In genomic region chr12:116880213-116880816, GRCh38 we compare ENCODE assay signal across 8 cellular contexts. TPM values are rescaled to one million over a fixed set of nuclear protein-coding genes. Genes with fewer than 3 reads are reported as not detected.
A peak's percentile ranks its signal among the peaks of the same experiment; 100 is the strongest.
DNase-seq lines count a peak whose midpoint lies in the region; ATAC-seq and TF ChIP-seq lines count a peak whose summit lies in the region.

No MANE protein-coding gene starts in this region.

- in situ Hi-C loops in IMR-90 (cut with MboI; ENCODE audit: low sequenced_read_pairs): no loop called here

- no peaks in the 10 kb centered on the region for H3K36me3 ChIP-seq in DND-41 (ENCODE audit: insufficient read depth, low read length)
- no peaks in the 10 kb centered on the region for H3K36me3 ChIP-seq in IMR-90 (ENCODE audit: control insufficient read depth, insufficient read depth, low read length)

- no peak overlapping the region for H3K14ac ChIP-seq in IMR-90 (replicated peaks; ENCODE audit: low read depth, low read length)

- no TSS peak for BruUV-seq in IMR-90 (replicated peaks; lab: Mats Ljungman, UMichigan)

- H3K79me1 ChIP-seq in IMR-90 (ENCODE audit: low read depth in 1 of 2, low read length in 2 of 2): no peaks in the 10 kb centered on the region

- H3K27ac ChIP-seq in DND-41 (ENCODE audit: low read length) (no peak overlapping the region), IMR-90 (ENCODE audit: insufficient read depth, low read length) (no peak overlapping the region), substantia nigra (ENCODE audit: low read depth, low read length, poor library complexity, severe bottlenecking) (no peak overlapping the region)

- H3K18ac ChIP-seq in IMR-90 (ENCODE audit: low read depth, low read length): no peak overlapping the region

- H3K27me3 ChIP-seq in DND-41 (ENCODE audit: insufficient read depth, low read length, poor library complexity) (peaks cover 49% of the 10 kb centered on the region), IMR-90 (ENCODE audit: control insufficient read depth, insufficient read depth, low read length) (peaks cover 80% of the 10 kb centered on the region)

- peak overlapping the region; percentile 46; the same call in 1 of the 2 replicates for H3K4me2 ChIP-seq in DND-41 (ENCODE audit: insufficient read depth, low read length)
- H3K4me2 ChIP-seq in IMR-90 (ENCODE audit: low read depth, low read length): peak overlapping the region; percentile 55

- 0 out of 4 replicates have a peak overlapping the region, but pooled peaks of 1 of the 2 experiments have one; percentile 17 for H3K4me3 ChIP-seq in DND-41 (ENCODE audit: low read depth in 1 of 2, low read length in 2 of 2)
- H3K4me3 ChIP-seq in IMR-90 (ENCODE audit: insufficient read depth, low read depth, low read length): no peak overlapping the region

- H3K4me1 ChIP-seq in DND-41 (ENCODE audit: insufficient read depth, low read length): peaks cover 7% of the 10 kb centered on the region
- H3K4me1 ChIP-seq in IMR-90 (ENCODE audit: control insufficient read depth, insufficient read depth, low read length): no peaks in the 10 kb centered on the region

- H4K8ac ChIP-seq in IMR-90 (ENCODE audit: low read depth in 2 of 2, low read length in 2 of 2): no peak overlapping the region

- no peaks in the 10 kb centered on the region for H3K9me1 ChIP-seq in IMR-90 (ENCODE audit: insufficient read depth, low read length)

- dilution Hi-C loops in IMR-90 (cut with HindIII; ENCODE audit: low sequenced_read_pairs, unreplicated experiment): no loop called here

- peaks cover 26% of the 10 kb centered on the region for H3K4me1 Mint-ChIP-seq in central memory CD8-positive, alpha-beta T cell
- H3K4me1 Mint-ChIP-seq in nephron: peaks cover 48% of the 10 kb centered on the region

- no peak overlapping the region for H2BK120ac ChIP-seq in IMR-90 (ENCODE audit: low read depth, low read length)

- intact Hi-C loops in IMR-90 (cut with micrococcal nuclease): loop anchor here (2.0 kb wide), 1 partner anchor 30 kb away; the partner anchor contains the start of gene FBXW8

- H2BK5ac ChIP-seq in IMR-90 (ENCODE audit: low read depth, low read length, poor library complexity, severe bottlenecking): no peak overlapping the region

- H3K36me3 Mint-ChIP-seq in central memory CD8-positive, alpha-beta T cell (ENCODE audit: insufficient read depth): no peaks in the 10 kb centered on the region
- no peaks in the 10 kb centered on the region for H3K36me3 Mint-ChIP-seq in nephron (ENCODE audit: low read depth)

- ATAC-seq in DND-41 (ENCODE audit: insufficient read depth, low read depth) (no peak), IMR-90 (ENCODE audit: low read depth) (no peak), HG02588 (IDR thresholded peaks at IDR 0.05; ENCODE audit: unreplicated experiment) (no peak)
- no peak for ATAC-seq in central memory CD8-positive, alpha-beta T cell (replicated peaks; ENCODE audit: extremely low read depth, poor library complexity, severe bottlenecking)

- no peak overlapping the region for H2BK20ac ChIP-seq in IMR-90 (ENCODE audit: low read depth, low read length)

- H3K9ac ChIP-seq in DND-41 (ENCODE audit: low read depth, low read length) (no peak overlapping the region), IMR-90 (ENCODE audit: low read depth, low read length) (no peak overlapping the region)

- H3K27ac Mint-ChIP-seq in central memory CD8-positive, alpha-beta T cell (ENCODE audit: low read depth): no peak overlapping the region
- H3K27ac Mint-ChIP-seq in nephron: no peak overlapping the region

- no peak for TF ChIP-seq CTCF in DND-41 (IDR thresholded peaks at IDR 0.05; ENCODE audit: borderline replicate concordance, extremely low read depth, low read length, poor library complexity, severe bottlenecking)
- no peak for TF ChIP-seq CTCF in IMR-90 (conservative IDR thresholded peaks at IDR 0.05; ENCODE audit: low read depth, low read length)
- no peak for TF ChIP-seq CTCF in nephron (IDR thresholded peaks at IDR 0.05; ENCODE audit: unreplicated experiment in 3 of 3)

- no peak overlapping the region for H3K56ac ChIP-seq in IMR-90 (ENCODE audit: extremely low read depth, insufficient read depth, low read length)

- H3K9me3 ChIP-seq in DND-41 (ENCODE audit: insufficient read depth, low read length, severe bottlenecking) (no peaks in the 10 kb centered on the region), IMR-90 (ENCODE audit: control insufficient read depth, insufficient read depth, low read length) (no peaks in the 10 kb centered on the region)

- H4K20me1 ChIP-seq in DND-41 (ENCODE audit: insufficient read depth, low read length): peaks cover 6% of the 10 kb centered on the region; the same call in 1 of the 2 replicates
- H4K20me1 ChIP-seq in IMR-90 (ENCODE audit: insufficient read depth, low read length): peaks cover 8% of the 10 kb centered on the region; the same call in 1 of the 2 replicates

- H2AFZ ChIP-seq in DND-41 (ENCODE audit: low read depth, low read length): no peak overlapping the region
- peak overlapping the region; percentile 78 for H2AFZ ChIP-seq in IMR-90 (replicated peaks; ENCODE audit: low read length, poor library complexity)

- H3K23ac ChIP-seq in IMR-90 (ENCODE audit: low read depth, low read length): no peak overlapping the region

- POLR2A ChIA-PET in IMR-90 (lab: Charles Lee; ENCODE audit: unreplicated experiment): no interaction called here

- no peaks in the 10 kb centered on the region for H3K79me2 ChIP-seq in DND-41 (ENCODE audit: insufficient read depth, low read length)

- H3K4ac ChIP-seq in IMR-90 (ENCODE audit: low read depth, low read length): no peak overlapping the region

- WGBS in IMR-90 (ENCODE audit: extremely low coverage in 2 of 2, insufficient read length in 1 of 2), 2 experiments: 0% methylated on average over 4 of the region's 21 CpGs; no CpG with 5 or more reads in 1 of the 2 experiments

- peak overlapping the region; percentile 58 for H3K4me3 Mint-ChIP-seq in central memory CD8-positive, alpha-beta T cell
- H3K4me3 Mint-ChIP-seq in nephron: peak overlapping the region; percentile 87 to 90 (median 89)

- no peak overlapping the region for H4K91ac ChIP-seq in IMR-90 (ENCODE audit: insufficient read depth, low read depth, low read length)

- H3K9me3 Mint-ChIP-seq in central memory CD8-positive, alpha-beta T cell: no peaks in the 10 kb centered on the region
- H3K9me3 Mint-ChIP-seq in nephron: no peaks in the 10 kb centered on the region

- CTCF ChIA-PET in IMR-90 (lab: Yijun Ruan, JAX): interaction anchor here (0.5 kb wide), 1 partner anchor 328 kb away, joined by 4 read pairs; no protein-coding TSS in a partner anchor

- H2AK9ac ChIP-seq in IMR-90 (replicated peaks; ENCODE audit: low read depth, low read length, poor library complexity): peak overlapping the region; percentile 15

- no peak overlapping the region for H4K5ac ChIP-seq in IMR-90 (ENCODE audit: low read depth, low read length)

- DNase-seq in DND-41: no peak
- DNase-seq in IMR-90: no peak
- DNase-seq in central memory CD8-positive, alpha-beta T cell (ENCODE audit: low spot score in 2 of 2): no peak
- no peak for DNase-seq in mesenteric fat pad (ENCODE audit: low spot score)
- DNase-seq in substantia nigra (lab: John Stamatoyannopoulos, UW): no peak
- no peak for DNase-seq in COLO829 (ENCODE audit: low spot score)

- H3K27me3 Mint-ChIP-seq in central memory CD8-positive, alpha-beta T cell: peaks cover 95% of the 10 kb centered on the region
- peaks cover 91% of the 10 kb centered on the region for H3K27me3 Mint-ChIP-seq in nephron (ENCODE audit: low read depth)

- no peak overlapping the region for H2AK5ac ChIP-seq in IMR-90 (ENCODE audit: low read depth, low read length)

- no peak for TF ChIP-seq RAD21 in IMR-90 (IDR thresholded peaks at IDR 0.05; ENCODE audit: low read length)

- no peak overlapping the region for H2BK15ac ChIP-seq in IMR-90 (ENCODE audit: low read depth, low read length)

- no peak for TF ChIP-seq POLR2A in IMR-90 (IDR thresholded peaks at IDR 0.05; ENCODE audit: low read depth, low read length)

TF ChIP-seq in IMR-90, 13 proteins besides CTCF, POLR2A, EP300 and RAD21 (continues in another document):
- TF ChIP-seq FOS (IDR thresholded peaks at IDR 0.05; ENCODE audit: low read depth, low read length) (no peak), MAFK (IDR thresholded peaks at IDR 0.05; ENCODE audit: low read depth, low read length) (no peak), MXI1 (IDR thresholded peaks at IDR 0.05; ENCODE audit: borderline replicate concordance, low read depth, low read length) (no peak), BHLHE40 (IDR thresholded peaks at IDR 0.05; ENCODE audit: low read depth, low read length) (no peak), CEBPB (IDR thresholded peaks at IDR 0.05; ENCODE audit: low read depth, low read length) (no peak), USF2 (IDR thresholded peaks at IDR 0.05; ENCODE audit: low read depth, low read length) (no peak), RFX5 (IDR thresholded peaks at IDR 0.05; ENCODE audit: low read depth, low read length) (no peak), MAZ (IDR thresholded peaks at IDR 0.05; ENCODE audit: borderline replicate concordance, low read depth, low read length) (no peak), CHD1 (IDR thresholded peaks at IDR 0.05; ENCODE audit: low read depth, low read length) (no peak), ELK1 (IDR thresholded peaks at IDR 0.05; ENCODE audit: borderline replicate concordance, low read depth, low read length) (no peak)

RNA-seq across cellular contexts. Expression of gene HRK, which starts 0.9 kb away (rescaled TPM):
- total RNA-seq in IMR-90 (2012; rRNA removed): not detected in 2 replicates
- polyA plus RNA-seq in IMR-90 (2012; rRNA removed): not detected in 2 replicates
- not detected in 2 replicates for polyA plus RNA-seq in IMR-90 (2012; cell fraction: cytosol; rRNA removed)
- not detected in 2 replicates for polyA plus RNA-seq in IMR-90 (2012; cell fraction: nucleus; rRNA removed; ENCODE audit: low replicate concordance)
- not detected for total RNA-seq in mesenteric fat pad

RNA-seq across cellular contexts. Expression of gene FBXW8, which starts 30.4 kb away (rescaled TPM):
- 23.6 and 25.8 TPM in 2 replicates for total RNA-seq in IMR-90 (2012; rRNA removed)
- polyA plus RNA-seq in IMR-90 (2012; rRNA removed): 18.6 and 20.3 TPM in 2 replicates
- 10.6 and 17.8 TPM in 2 replicates for polyA plus RNA-seq in IMR-90 (2012; cell fraction: cytosol; rRNA removed)
- polyA plus RNA-seq in IMR-90 (2012; cell fraction: nucleus; rRNA removed; ENCODE audit: low replicate concordance): 33.2 and 40.4 TPM in 2 replicates
- total RNA-seq in mesenteric fat pad: 12.8 TPM
